Comparison of ENCODE assay signal across 13 cellular contexts in the genomic region with DNA sequence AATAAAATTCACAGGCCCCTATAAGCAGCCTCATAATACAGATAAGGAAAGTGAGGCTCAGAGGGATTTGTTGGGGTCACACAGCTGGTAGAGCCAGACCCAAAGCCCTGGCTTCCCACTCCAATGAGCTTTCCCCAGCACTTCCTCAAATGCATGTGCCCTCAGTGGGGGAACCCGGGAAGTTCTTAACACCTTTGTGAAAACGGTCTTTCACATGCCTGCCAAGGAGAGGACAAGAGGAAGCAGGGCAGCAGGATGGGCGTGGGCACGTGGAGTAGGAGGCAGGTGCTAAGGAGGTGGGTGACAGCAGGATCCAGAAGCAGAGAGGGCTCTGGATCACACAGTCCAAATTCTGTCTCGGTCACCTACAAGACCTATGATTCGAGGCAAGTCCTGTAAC. TPM values are rescaled to one million over a fixed set of nuclear protein-coding genes. Genes with fewer than 3 reads are reported as not detected.
DNase-seq lines count a peak whose midpoint lies in the region; TF ChIP-seq lines count a peak whose summit lies in the region.
"Had no signal": no experiment of that assay in that cellular context is flagged by ENCODE, and none has a peak within 500 bp of the region (broad histone marks: within the 10 kb centered on the region; RNA-seq: fewer than 3 reads in every experiment).

No MANE protein-coding gene starts in this region.

- intact Hi-C loops in spleen (cut with DNase I; ENCODE audit: low total_unique reads), result no loop called here

- peak overlapping the region; percentile 44 for H3K27ac ChIP-seq in effector memory CD4-positive, alpha-beta T cell (ENCODE audit: insufficient read depth, low read length, poor library complexity, severe bottlenecking)
- H3K27ac ChIP-seq in spleen (no peak overlapping the region), WERI-Rb-1 (no peak overlapping the region)

- WGBS in spleen, 5 donors, result 26 to 48% (median 40%) methylated on average over 6 of the region's 6 CpGs

- peaks cover 4% of the 10 kb centered on the region for H3K36me3 ChIP-seq in effector memory CD4-positive, alpha-beta T cell (ENCODE audit: control insufficient read depth, insufficient read depth, low read length)
- H3K36me3 ChIP-seq in spleen (no peaks in the 10 kb centered on the region), WERI-Rb-1 (no peaks in the 10 kb centered on the region)
- H3K36me3 ChIP-seq: tibial nerve had no signal

- H3K36me3 Mint-ChIP-seq in activated naive CD4-positive, alpha-beta T cell treated with anti-CD3 and anti-CD28 coated beads, Interleukin-2, amount 50 U/mL, for 24 hours, result no peaks in the 10 kb centered on the region
- H3K36me3 Mint-ChIP-seq in IgD-negative memory B cell, result no peaks in the 10 kb centered on the region

- H3K4me3 ChIP-seq in effector memory CD4-positive, alpha-beta T cell (ENCODE audit: insufficient read depth, low read depth, low read length, poor library complexity, severe bottlenecking), result peak overlapping the region; percentile 55
- H3K4me3 ChIP-seq in spleen (peak overlapping the region in 1 of 8 donors; percentile 34), WERI-Rb-1 (ENCODE audit: low read depth, low read length) (no peak overlapping the region)

- TF ChIP-seq POLR2A in spleen (IDR thresholded peaks at IDR 0.05), result no peak

- no peaks in the 10 kb centered on the region for H3K9me3 ChIP-seq in effector memory CD4-positive, alpha-beta T cell (ENCODE audit: control insufficient read depth, low read length)
- H3K9me3 ChIP-seq in spleen (no peaks in the 10 kb centered on the region), WERI-Rb-1 (ENCODE audit: severe bottlenecking) (no peaks in the 10 kb centered on the region)
- H3K9me3 ChIP-seq: tibial nerve had no signal

- peak overlapping the region; percentile 12 for H3K4me3 Mint-ChIP-seq in activated naive CD4-positive, alpha-beta T cell treated with anti-CD3 and anti-CD28 coated beads, Interleukin-2, amount 50 U/mL, for 24 hours
- H3K4me3 Mint-ChIP-seq in IgD-negative memory B cell, result peak overlapping the region in 3 of 4 donors; percentile 6 to 80 (median 49)

- H3K4me1 Mint-ChIP-seq in activated naive CD4-positive, alpha-beta T cell treated with anti-CD3 and anti-CD28 coated beads, Interleukin-2, amount 50 U/mL, for 24 hours, result peaks cover 34% of the 10 kb centered on the region
- peaks cover 19 to 29% (median 23%) of the 10 kb centered on the region in 3 donors for H3K4me1 Mint-ChIP-seq in IgD-negative memory B cell

- TF ChIP-seq CTCF in spleen (IDR thresholded peaks at IDR 0.05 in 8 of 11, conservative IDR thresholded peaks at IDR 0.05 in 3 of 11), result no peak
- TF ChIP-seq CTCF in WERI-Rb-1 (IDR thresholded peaks at IDR 0.05; ENCODE audit: low read depth, low read length), result no peak
- no peak for TF ChIP-seq CTCF in GM13976 (IDR thresholded peaks at IDR 0.05; ENCODE audit: borderline replicate concordance, control extremely low read depth, extremely low read depth, insufficient read depth, missing control alignments)

- H3K27me3 ChIP-seq in effector memory CD4-positive, alpha-beta T cell (replicated peaks; ENCODE audit: control insufficient read depth, insufficient read depth, low read length, poor library complexity, severe bottlenecking), result no peaks in the 10 kb centered on the region
- H3K27me3 ChIP-seq in spleen (replicated peaks in 1 of 7) (peaks cover 0 to 14% (median 0%) of the 10 kb centered on the region in 7 donors), WERI-Rb-1 (ENCODE audit: insufficient read depth, low read depth, severe bottlenecking) (no peaks in the 10 kb centered on the region)
- H3K27me3 ChIP-seq: tibial nerve had no signal

- no peak for DNase-seq in activated naive CD4-positive, alpha-beta T cell (lab: John Stamatoyannopoulos, UW)
- DNase-seq in effector memory CD4-positive, alpha-beta T cell, result no peak
- DNase-seq in spleen (peak; percentile 51), WERI-Rb-1 (no peak), SKM-1 treated with dmso at 0.1 percent for 144 hours (lab: John Stamatoyannopoulos, UW; ENCODE audit: unreplicated experiment) (no peak), GM13976 (ENCODE audit: low spot score) (no peak)
- DNase-seq: NCI-H1092, NCI-H2171 had no signal

- H3K27ac Mint-ChIP-seq in activated naive CD4-positive, alpha-beta T cell treated with anti-CD3 and anti-CD28 coated beads, Interleukin-2, amount 50 U/mL, for 24 hours, result peak overlapping the region; percentile 31
- H3K27ac Mint-ChIP-seq in IgD-negative memory B cell, result no peak overlapping the region

- no peaks in the 10 kb centered on the region for H3K27me3 Mint-ChIP-seq in activated naive CD4-positive, alpha-beta T cell treated with anti-CD3 and anti-CD28 coated beads, Interleukin-2, amount 50 U/mL, for 24 hours
- H3K27me3 Mint-ChIP-seq in IgD-negative memory B cell, result peaks cover 7% of the 10 kb centered on the region

- H3K4me1 ChIP-seq in effector memory CD4-positive, alpha-beta T cell (ENCODE audit: control insufficient read depth, insufficient read depth, low read length, poor library complexity, severe bottlenecking), result peaks cover 38% of the 10 kb centered on the region
- H3K4me1 ChIP-seq in spleen, result peaks cover 0 to 29% (median 14%) of the 10 kb centered on the region in 6 donors

- no peaks in the 10 kb centered on the region for H3K9me3 Mint-ChIP-seq in activated naive CD4-positive, alpha-beta T cell treated with anti-CD3 and anti-CD28 coated beads, Interleukin-2, amount 50 U/mL, for 24 hours
- H3K9me3 Mint-ChIP-seq in IgD-negative memory B cell, result no peaks in the 10 kb centered on the region

- in situ Hi-C loops in GM13976 (cut with MboI; ENCODE audit: low sequenced_read_pairs, unreplicated experiment), result no loop called here

RNA-seq across cellular contexts. Expression of gene PI16, which starts 0.6 kb away (rescaled TPM):
- 2.3 TPM for polyA plus RNA-seq in IgD-negative memory B cell
- total RNA-seq in spleen, result 1 to 10 TPM in 5 of 7 donors, under 1 TPM in 1, not detected in 1; 0.94 to 2.1 (median 1.6) TPM
- 1 to 10 TPM; 1.6 to 7.3 (median 2.0) TPM for polyA plus RNA-seq in spleen
- polyA plus RNA-seq: keratinocyte had no signal

RNA-seq across cellular contexts. Expression of gene MTCH1, which starts 30.9 kb away (rescaled TPM):
- polyA plus RNA-seq in IgD-negative memory B cell (69.5 TPM), spleen (100 to 1,000 TPM in 2 of 3 donors, 10 to 100 TPM in 1; 87.3 to 144 (median 134) TPM)
- total RNA-seq in spleen, result 100 to 1,000 TPM; 135 to 191 (median 162) TPM

RNA-seq across cellular contexts. Expression of gene FGD2, which starts 50.3 kb away (rescaled TPM):
- polyA plus RNA-seq in IgD-negative memory B cell (99.8 TPM), spleen (100 to 1,000 TPM in 1 of 3 donors, 10 to 100 TPM in 2; 63.4 to 121 (median 84.2) TPM)
- total RNA-seq in spleen, result 100 to 1,000 TPM; 200 to 426 (median 316) TPM
- total RNA-seq: glomerular endothelial cell had no signal
